Comparison of ENCODE assay signal across 12 cellular contexts in the genomic region with DNA sequence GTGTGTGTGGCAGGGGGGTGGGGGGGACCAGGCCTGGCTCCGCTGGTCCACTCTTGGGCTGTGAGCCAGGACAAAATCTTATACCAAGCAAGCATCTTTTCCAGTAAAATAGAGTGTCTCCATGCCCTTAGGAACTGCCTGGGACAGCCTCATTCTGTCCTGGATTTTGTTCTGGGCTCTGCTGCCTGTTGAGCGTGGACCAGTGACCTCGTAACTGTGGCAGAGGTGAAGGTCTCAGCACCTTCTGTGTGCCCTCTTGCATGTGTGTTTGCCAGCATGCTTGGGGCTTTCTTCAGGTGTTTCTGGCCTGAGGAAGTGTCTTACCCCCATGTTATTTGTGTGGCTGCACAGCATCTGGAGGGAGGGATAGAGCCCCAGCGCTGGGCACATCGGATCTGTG. TPM values are rescaled to one million over a fixed set of nuclear protein-coding genes. Genes with fewer than 3 reads are reported as not detected.
DNase-seq lines count a peak whose midpoint lies in the region; ATAC-seq and TF ChIP-seq lines count a peak whose summit lies in the region.
"Had no signal": no experiment of that assay in that cellular context is flagged by ENCODE, and none has a peak within 500 bp of the region (broad histone marks: within the 10 kb centered on the region; RNA-seq: fewer than 3 reads in every experiment).

No MANE protein-coding gene starts in this region.

- H3K27me3 ChIP-seq in GM23248 (replicated peaks; ENCODE audit: insufficient read depth) (no peaks in the 10 kb centered on the region), Panc1 (ENCODE audit: control insufficient read depth, insufficient read depth, low read length) (no peaks in the 10 kb centered on the region), fibroblast of lung (ENCODE audit: control insufficient read depth, insufficient read depth, low read length) (no peaks in the 10 kb centered on the region), skeletal muscle satellite cell (ENCODE audit: control insufficient read depth, insufficient read depth, low read length) (no peaks in the 10 kb centered on the region)

- 73 to 87% methylated on average over 5 of the region's 5 CpGs for WGBS in GM23248 (ENCODE audit: low coverage in 1 of 2, low lambda C conversion rate in 2 of 2, missing lambda C conversion rate in 2 of 2), 2 experiments

- H2AFZ ChIP-seq in GM23248, result no peak overlapping the region
- H2AFZ ChIP-seq in fibroblast of lung (ENCODE audit: low read length), result no peak overlapping the region

- H3K4me3 ChIP-seq in GM23248 (no peak overlapping the region), Panc1 (ENCODE audit: low read depth in 2 of 2, low read length in 2 of 2) (no peak overlapping the region), fibroblast of lung (replicated peaks in 1 of 4; ENCODE audit: control extremely low read depth in 1 of 4, insufficient read depth in 1 of 4, low read depth in 3 of 4, low read length in 4 of 4) (no peak overlapping the region), skeletal muscle satellite cell (ENCODE audit: low read length) (no peak overlapping the region)

- in situ Hi-C loops in GM23248 (cut with MboI) (no loop called here), Panc1 (cut with HindIII; ENCODE audit: low pct_unique_long_range_greater_than_20kb, low sequenced_read_pairs) (no loop called here)

- no TSS peak for BruUV-seq in Panc1 (replicated peaks; lab: Mats Ljungman, UMichigan)

- peaks cover 2% of the 10 kb centered on the region; the same call in 1 of the 2 replicates for H4K20me1 ChIP-seq in GM23248 (ENCODE audit: insufficient read depth)
- no peaks in the 10 kb centered on the region for H4K20me1 ChIP-seq in fibroblast of lung (ENCODE audit: control insufficient read depth, extremely low read depth, insufficient read depth, low read length)

- H3K4me2 ChIP-seq in GM23248 (ENCODE audit: unreplicated experiment) (no peak overlapping the region), fibroblast of lung (ENCODE audit: extremely low read depth, insufficient read depth, low read length) (no peak overlapping the region), skeletal muscle satellite cell (ENCODE audit: low read length) (no peak overlapping the region)

- TF ChIP-seq CTCF in Panc1 (IDR thresholded peaks at IDR 0.05) (no peak), fibroblast of lung (conservative IDR thresholded peaks at IDR 0.05 in 1 of 2, IDR thresholded peaks at IDR 0.05 in 1 of 2; ENCODE audit: low read depth in 1 of 2, low read length in 2 of 2) (no peak), GM20000 (IDR thresholded peaks at IDR 0.05; ENCODE audit: extremely low read depth, missing control alignments) (no peak)

- no peaks in the 10 kb centered on the region for H3K9me2 ChIP-seq in GM23248 (ENCODE audit: insufficient read depth)

- H3K9me3 ChIP-seq in GM23248 (ENCODE audit: low read depth), result no peaks in the 10 kb centered on the region
- H3K9me3 ChIP-seq in Panc1 (ENCODE audit: control insufficient read depth, insufficient read depth, low read depth, low read length), result no peaks in the 10 kb centered on the region
- no peaks in the 10 kb centered on the region for H3K9me3 ChIP-seq in fibroblast of lung (ENCODE audit: control insufficient read depth, insufficient read depth, low read depth, low read length)
- no peaks in the 10 kb centered on the region for H3K9me3 ChIP-seq in skeletal muscle satellite cell (replicated peaks; ENCODE audit: low read length)

- H3K27ac ChIP-seq in GM23248, result peak overlapping the region; percentile 88; the same call in 1 of the 2 replicates
- H3K27ac ChIP-seq in Panc1 (ENCODE audit: low read length), result no peak overlapping the region
- H3K27ac ChIP-seq in fibroblast of lung (ENCODE audit: insufficient read depth, low read length), result peak overlapping the region; percentile 95

- H3K4me1 ChIP-seq in GM23248 (ENCODE audit: insufficient read depth), result peaks cover 26% of the 10 kb centered on the region
- H3K4me1 ChIP-seq in Panc1 (ENCODE audit: control insufficient read depth, insufficient read depth, low read length), result peaks cover 20% of the 10 kb centered on the region
- peaks cover 26% of the 10 kb centered on the region for H3K4me1 ChIP-seq in fibroblast of lung (ENCODE audit: control insufficient read depth, extremely low read depth, insufficient read depth, low read length)
- H3K4me1 ChIP-seq in skeletal muscle satellite cell (ENCODE audit: control insufficient read depth, insufficient read depth, low read length), result peaks cover 35% of the 10 kb centered on the region

- H3F3A ChIP-seq in GM23248 (ENCODE audit: insufficient read depth), result peaks cover 13% of the 10 kb centered on the region

- no peaks in the 10 kb centered on the region for H3K36me3 ChIP-seq in GM23248 (ENCODE audit: low read depth)
- H3K36me3 ChIP-seq in Panc1 (ENCODE audit: control insufficient read depth, insufficient read depth, low read length), result no peaks in the 10 kb centered on the region
- H3K36me3 ChIP-seq in fibroblast of lung (ENCODE audit: control insufficient read depth, insufficient read depth, low read length), result no peaks in the 10 kb centered on the region
- H3K36me3 ChIP-seq in skeletal muscle satellite cell (ENCODE audit: insufficient read depth, low read length), result peaks cover 8% of the 10 kb centered on the region

- intact Hi-C loops in Panc1 (cut with micrococcal nuclease; ENCODE audit: unreplicated experiment), result no loop called here

- H3K79me2 ChIP-seq in GM23248 (ENCODE audit: insufficient read depth) (peaks cover 97% of the 10 kb centered on the region), fibroblast of lung (ENCODE audit: control insufficient read depth, insufficient read depth, low read length) (peaks cover 58% of the 10 kb centered on the region)

- CTCF ChIA-PET in Panc1 (lab: Charles Lee), result interaction anchor here (1.2 kb wide), 1 partner anchor 9 kb away, joined by 3 read pairs; no protein-coding TSS in a partner anchor

- H3K9ac ChIP-seq in GM23248 (peak overlapping the region; percentile 34; the same call in 1 of the 2 replicates), fibroblast of lung (ENCODE audit: insufficient read depth, low read length) (no peak overlapping the region), skeletal muscle satellite cell (ENCODE audit: low read depth, low read length) (peak overlapping the region; percentile 54)

- POLR2A ChIA-PET in Panc1 (lab: Charles Lee), result no interaction called here

- DNase-seq in GM23248, result no peak
- DNase-seq in Panc1 (ENCODE audit: low read depth, low spot score), result no peak
- DNase-seq in fibroblast of lung (ENCODE audit: low read depth in 2 of 2), result no peak
- DNase-seq in DMS153 treated with DMSO at 0.1 percent for 48 hours (lab: John Stamatoyannopoulos, UW; ENCODE audit: unreplicated experiment), result no peak
- no peak for DNase-seq in GM20000 (ENCODE audit: low spot score)
- no peak for DNase-seq in NCI-H1436 treated with DMSO at 0.1 percent for 48 hours (lab: John Stamatoyannopoulos, UW)
- DNase-seq: CD8-positive, alpha-beta memory T cell; naive thymus-derived CD8-positive, alpha-beta T cell; NCI-H1417 treated with DMSO at 0.1 percent for 48 hours; NK-92 treated with Interleukin-12 subunit alpha and Interleukin-12 subunit beta, amount 100 ng/mL, for 24 hours had no signal

- ATAC-seq in Panc1, result 0 out of 2 replicates have a peak, but pooled peaks have one; percentile 10
- ATAC-seq in GM19035 (IDR thresholded peaks at IDR 0.05; ENCODE audit: unreplicated experiment), result no peak
- ATAC-seq: naive thymus-derived CD8-positive, alpha-beta T cell had no signal

RNA-seq across cellular contexts. Expression of gene GALNT2, which starts 45.7 kb away (rescaled TPM):
- total RNA-seq in GM23248 (2014; rRNA removed; shearing (Covaris generic)), result 103 and 111 TPM in 2 replicates
- polyA plus RNA-seq in GM23248 (2016; fragmentation: Nextera tagmentation; extraction: Ambion mirVana) (121 and 124 TPM in 2 replicates), fibroblast of lung (111 and 115 TPM in 2 replicates)
- total RNA-seq in Panc1 (2021; ENCODE audit: unreplicated experiment) (152 TPM), fibroblast of lung (61.6 and 106 TPM in 2 replicates)
- 129 TPM for polyA plus RNA-seq in Panc1 (2012; ENCODE audit: insufficient read length)
- 124 and 130 TPM in 2 replicates for polyA plus RNA-seq in fibroblast of lung (2012)
- polyA minus RNA-seq in fibroblast of lung (ENCODE audit: low replicate concordance), result 76.1 and 79.5 TPM in 2 replicates
- total RNA-seq in skeletal muscle satellite cell (2012; rRNA removed), result 64.9 and 78.3 TPM in 2 replicates
